ENCODE assay signal across 21 cellular contexts in the genomic region with DNA sequence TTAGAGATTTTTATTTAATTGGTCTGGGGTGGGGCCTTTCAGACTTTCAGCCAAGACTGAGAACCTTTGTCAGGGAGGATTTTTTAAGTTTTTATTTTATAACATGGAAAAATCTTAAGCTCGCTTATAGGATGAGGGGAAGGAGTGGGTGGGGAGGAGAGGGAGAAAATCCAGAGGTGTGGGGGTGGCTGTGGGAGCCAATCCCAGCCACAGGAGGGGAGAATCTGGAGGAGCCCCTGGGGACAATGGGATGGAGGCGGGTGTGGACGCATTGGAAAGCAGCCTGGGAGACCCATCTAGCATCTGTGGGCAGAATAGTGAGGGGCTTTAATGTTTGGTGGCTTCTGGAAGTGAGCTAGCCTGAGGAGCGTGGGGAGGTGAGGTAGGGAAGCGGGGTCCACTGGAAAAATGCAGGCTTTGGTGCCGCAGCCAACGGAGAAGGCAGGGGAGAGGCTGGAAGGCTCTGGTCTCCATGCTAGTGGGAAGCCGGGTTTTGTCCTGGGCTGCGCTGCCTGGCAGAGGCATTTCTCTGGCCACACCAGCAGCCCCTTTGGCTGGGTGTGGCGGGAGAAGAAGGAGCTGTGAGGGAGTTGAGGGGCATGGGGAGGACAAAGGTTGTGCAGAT. TPM values are rescaled to one million over a fixed set of nuclear protein-coding genes. Genes with fewer than 3 reads are reported as not detected.
DNase-seq lines count a peak whose midpoint lies in the region; ATAC-seq, FAIRE-seq and TF ChIP-seq lines count a peak whose summit lies in the region.
"Had no signal": no experiment of that assay in that cellular context is flagged by ENCODE, and none has a peak within 500 bp of the region (broad histone marks: within the 10 kb centered on the region; RNA-seq: fewer than 3 reads in every experiment).

No MANE protein-coding gene starts in this region.

- H4K5ac ChIP-seq in H1 (ENCODE audit: insufficient read length, low read depth, low read length): no peak overlapping the region

- H3K9me3 ChIP-seq in H1 (ENCODE audit: insufficient read depth in 2 of 2, low read depth in 1 of 2, low read length in 1 of 2): no peaks in the 10 kb centered on the region
- H3K9me3 ChIP-seq: BLaER1 treated with 17β-estradiol and CSF1 and Interleukin-3, amounts not matched to agents 10 nM and 100 nM had no signal

- H2BK15ac ChIP-seq in H1 (ENCODE audit: low read length): peak overlapping the region; percentile 75; the same call in 1 of the 2 replicates

- H3K4me3 ChIP-seq in H1 (ENCODE audit: extremely low read depth in 1 of 4, insufficient read depth in 2 of 4, low read depth in 3 of 4, low read length in 4 of 4): no peak overlapping the region
- H3K4me3 ChIP-seq: BLaER1 treated with 17β-estradiol and CSF1 and Interleukin-3, amounts not matched to agents 10 nM and 100 nM had no signal

- no peak overlapping the region; a peak in 1 of 4 replicates for H3K4me2 ChIP-seq in H1 (ENCODE audit: insufficient read depth in 1 of 2, low read depth in 2 of 2, low read length in 2 of 2)

- no peak overlapping the region for H3K9ac ChIP-seq in H1 (replicated peaks in 1 of 4; ENCODE audit: extremely low read depth in 1 of 4, low read depth in 3 of 4, low read length in 3 of 4)
- H3K9ac ChIP-seq: BLaER1 treated with 17β-estradiol and CSF1 and Interleukin-3, amounts not matched to agents 10 nM and 100 nM had no signal

- no peak overlapping the region for H4K91ac ChIP-seq in H1 (replicated peaks; ENCODE audit: insufficient read length, low read length)

- H3K23ac ChIP-seq in H1 (ENCODE audit: insufficient read length): no peak overlapping the region

- no peaks in the 10 kb centered on the region for H3K27me3 Mint-ChIP-seq in activated T-cell treated with anti-CD3 and anti-CD28 coated beads, Interleukin-2, amount 50 U/mL, for 24 hours
- H3K27me3 Mint-ChIP-seq in mesothelial cell of epicardium (ENCODE audit: low read depth): peaks cover 49% of the 10 kb centered on the region

- H3K27ac ChIP-seq in H1 (ENCODE audit: low read depth, low read length): no peak overlapping the region
- H3K27ac ChIP-seq: BLaER1 treated with 17β-estradiol and CSF1 and Interleukin-3, amounts not matched to agents 10 nM and 100 nM had no signal

- H3K36me3 ChIP-seq in H1 (ENCODE audit: control insufficient read depth in 2 of 4, insufficient read depth in 4 of 4, low read length in 3 of 4): no peaks in the 10 kb centered on the region
- H3K36me3 ChIP-seq: BLaER1 treated with 17β-estradiol and CSF1 and Interleukin-3, amounts not matched to agents 10 nM and 100 nM had no signal

- no peak overlapping the region for H3K27ac Mint-ChIP-seq in activated T-cell treated with anti-CD3 and anti-CD28 coated beads, Interleukin-2, amount 50 U/mL, for 24 hours
- no peak overlapping the region for H3K27ac Mint-ChIP-seq in mesothelial cell of epicardium

- no peak overlapping the region for H3K4me3 Mint-ChIP-seq in activated T-cell treated with anti-CD3 and anti-CD28 coated beads, Interleukin-2, amount 50 U/mL, for 24 hours
- no peak overlapping the region for H3K4me3 Mint-ChIP-seq in mesothelial cell of epicardium

- H2BK5ac ChIP-seq in H1 (ENCODE audit: low read depth, low read length): peak overlapping the region; percentile 85; the same call in 1 of the 2 replicates

- no peak overlapping the region for H2BK120ac ChIP-seq in H1 (replicated peaks; ENCODE audit: low read depth, low read length)

- FAIRE-seq in H1 (lab: Jason Lieb, UNC): no peak
- FAIRE-seq: GM18507, RCC 7860 had no signal

- no peak overlapping the region for H2AK5ac ChIP-seq in H1 (ENCODE audit: low read depth, low read length)

- POLR2A ChIA-PET in H1 (lab: Charles Lee; ENCODE audit: partially characterized antibody): interaction anchor here (0.9 to 1.8 kb wide), 3 partner anchors 14 to 37 kb away, joined by 3 to 5 read pairs (median 3); no protein-coding TSS in a partner anchor

- no peak overlapping the region for H3K4ac ChIP-seq in H1 (replicated peaks; ENCODE audit: insufficient read length, low read depth, low read length)

- no peaks in the 10 kb centered on the region for H3K9me3 Mint-ChIP-seq in activated T-cell treated with anti-CD3 and anti-CD28 coated beads, Interleukin-2, amount 50 U/mL, for 24 hours
- H3K9me3 Mint-ChIP-seq in mesothelial cell of epicardium: no peaks in the 10 kb centered on the region

- no peak for TF ChIP-seq POLR2A in H1 (IDR thresholded peaks at IDR 0.05; ENCODE audit: control extremely low read depth in 1 of 2, low read depth in 2 of 2, low read length in 2 of 2)

- H4K8ac ChIP-seq in H1 (ENCODE audit: extremely low read depth, insufficient read depth, low read length): no peak overlapping the region

- 94% methylated on average over 10 of the region's 10 CpGs; no CpG with 5 or more reads in 1 of the 2 experiments for WGBS in H1 (ENCODE audit: extremely low coverage in 1 of 2, insufficient coverage in 1 of 2, insufficient read length in 1 of 2, insufficient replicate concordance in 2 of 2, low coverage in 1 of 2, low lambda C conversion rate in 2 of 2, missing lambda C conversion rate in 1 of 2), 2 experiments

- peak; percentile 3 for DNase-seq in activated T-cell treated with anti-CD3 and anti-CD28 coated beads, Interleukin-2, amount 50 U/mL, for 24 hours
- DNase-seq in activated T-cell treated with anti-CD3 and anti-CD28 coated beads, Interleukin-2, amount 50 U/mL, for 48 hours: no peak
- DNase-seq in H1 (ENCODE audit: low read depth in 1 of 2, low spot score in 2 of 2) (no peak), sciatic nerve (ENCODE audit: low spot score) (peak; percentile 47), GM19240 (ENCODE audit: insufficient read length, low spot score) (no peak), NCI-H1694 (lab: John Stamatoyannopoulos, UW) (no peak), mesothelial cell of epicardium (ENCODE audit: low spot score in 2 of 2, unreplicated experiment in 2 of 2) (no peak), omental fat pad (ENCODE audit: low spot score) (no peak)
- DNase-seq: 8988T, HCEC 1CT, IMR-90, Kasumi-1, NCI-H2029, NCI-H2171 treated with DMSO at 0.1 percent for 48 hours, NCI-H774, SIG-M5 had no signal

- H3K18ac ChIP-seq in H1 (ENCODE audit: extremely low read depth, low read length): peak overlapping the region; percentile 9

- peaks cover 0 to 2% (median 0%) of the 10 kb centered on the region in 4 experiments; a peak in 2 of 7 replicates for H3K27me3 ChIP-seq in H1 (replicated peaks in 1 of 4; ENCODE audit: control insufficient read depth in 3 of 4, extremely low read depth in 1 of 4, insufficient read depth in 3 of 4, low read length in 3 of 4)
- H3K27me3 ChIP-seq: BLaER1 treated with 17β-estradiol and CSF1 and Interleukin-3, amounts not matched to agents 10 nM and 100 nM had no signal

- no peak for TF ChIP-seq CTCF in H1 (IDR thresholded peaks at IDR 0.05; ENCODE audit: control extremely low read depth in 1 of 3, insufficient read depth in 1 of 3, low read depth in 1 of 3, low read length in 3 of 3)
- TF ChIP-seq CTCF in mesothelial cell of epicardium (IDR thresholded peaks at IDR 0.05; ENCODE audit: unreplicated experiment): no peak
- TF ChIP-seq CTCF in omental fat pad (IDR thresholded peaks at IDR 0.05): no peak

- no peaks in the 10 kb centered on the region for H4K20me1 ChIP-seq in H1 (replicated peaks in 1 of 2; ENCODE audit: control insufficient read depth in 1 of 2, insufficient read depth in 2 of 2, low read length in 2 of 2)
- H4K20me1 ChIP-seq: BLaER1 treated with 17β-estradiol and CSF1 and Interleukin-3, amounts not matched to agents 10 nM and 100 nM had no signal

- no peak overlapping the region for H3K56ac ChIP-seq in H1 (replicated peaks; ENCODE audit: insufficient read length, low read depth, low read length)

- peaks cover 11 to 18% (median 15%) of the 10 kb centered on the region in 4 experiments for H3K4me1 ChIP-seq in H1 (replicated peaks in 1 of 4; ENCODE audit: control insufficient read depth in 3 of 4, insufficient read depth in 4 of 4, low read length in 3 of 4)

- H2BK20ac ChIP-seq in H1 (ENCODE audit: low read length): peak overlapping the region; percentile 55; the same call in 1 of the 2 replicates

- TF ChIP-seq EP300 in H1 (IDR thresholded peaks at IDR 0.05; ENCODE audit: borderline replicate concordance in 1 of 2, low read depth in 2 of 2, low read length in 2 of 2): no peak

- ATAC-seq in sciatic nerve (peak; percentile 55), omental fat pad (ENCODE audit: low FRiP score) (no peak)

- peaks cover under 1% of the 10 kb centered on the region for H3K4me1 Mint-ChIP-seq in activated T-cell treated with anti-CD3 and anti-CD28 coated beads, Interleukin-2, amount 50 U/mL, for 24 hours (ENCODE audit: low read depth)
- H3K4me1 Mint-ChIP-seq in mesothelial cell of epicardium: peaks cover 11% of the 10 kb centered on the region

- no peak overlapping the region for H3K14ac ChIP-seq in H1 (ENCODE audit: insufficient read length)

- H3K79me2 ChIP-seq in H1 (ENCODE audit: control insufficient read depth in 1 of 2, insufficient read depth in 2 of 2, low read length in 2 of 2): no peaks in the 10 kb centered on the region

- intact Hi-C loops in sciatic nerve (cut with DNase I): no loop called here

- peak overlapping the region; percentile 85; the same call in 1 of the 2 replicates for H2BK12ac ChIP-seq in H1 (ENCODE audit: low read depth, low read length)

- CTCF ChIA-PET in H1 (lab: Charles Lee; ENCODE audit: partially characterized antibody): interaction anchor here (0.7 to 3.4 kb wide), 6 partner anchors 8 to 49 kb away, joined by 3 to 32 read pairs (median 5); a partner anchor contains a TSS

- H3K23me2 ChIP-seq in H1 (ENCODE audit: low read depth, low read length): peaks cover 10% of the 10 kb centered on the region; the same call in 1 of the 2 replicates

- H3K79me1 ChIP-seq in H1 (ENCODE audit: low read depth, low read length): no peaks in the 10 kb centered on the region

- H3K36me3 Mint-ChIP-seq in activated T-cell treated with anti-CD3 and anti-CD28 coated beads, Interleukin-2, amount 50 U/mL, for 24 hours (ENCODE audit: low read depth): no peaks in the 10 kb centered on the region
- H3K36me3 Mint-ChIP-seq in mesothelial cell of epicardium: no peaks in the 10 kb centered on the region

- TF ChIP-seq RAD21 in H1 (IDR thresholded peaks at IDR 0.05 in 1 of 2, conservative IDR thresholded peaks at IDR 0.05 in 1 of 2; ENCODE audit: low read depth in 2 of 2, low read length in 2 of 2): no peak

- H2AFZ ChIP-seq in H1 (ENCODE audit: low read length): no peak overlapping the region

RNA-seq across cellular contexts. Expression of a gene that starts 11.5 kb away (rescaled TPM):
- total RNA-seq in H1 (2021; fragmentation: NEBNext Ultra II Directional; extraction: Animal tissue kit (Norgen Biotek cat#: 25700)): 7.1 and 8.6 TPM in 2 replicates
- polyA plus RNA-seq in H1 (2011; rRNA removed): 4.5 and 6.0 TPM in 2 replicates
- polyA plus RNA-seq in H1 (2011; cell fraction: cytosol; rRNA removed): 4.4 TPM
- polyA plus RNA-seq in H1 (2011; cell fraction: nucleus; rRNA removed): 16.8 TPM
- polyA plus RNA-seq in H1 (2012, experiment 1 of 2): 10.9 to 15.7 TPM (median 13.2 TPM) in 4 replicates
- polyA plus RNA-seq in H1 (2012, experiment 2 of 2): 5.9 TPM
- 4.8 TPM for polyA plus RNA-seq in H1 (2013, experiment 1 of 2)
- polyA plus RNA-seq in H1 (2013, experiment 2 of 2): 5.9 TPM
- 17.3 and 35.7 TPM in 2 replicates for polyA minus RNA-seq in H1 (2011; rRNA and poly(A)+ RNA removed)
- 8.5 TPM for polyA minus RNA-seq in H1 (2011; cell fraction: cytosol; rRNA and poly(A)+ RNA removed)
- polyA minus RNA-seq in H1 (2011; cell fraction: nucleus; rRNA and poly(A)+ RNA removed): 17.7 TPM
- 56.3 TPM for total RNA-seq in sciatic nerve
- 8.9 to 9.4 TPM (median 9.2 TPM) in 3 replicates for total RNA-seq in mesothelial cell of epicardium
- total RNA-seq in omental fat pad: 10 to 100 TPM; 17.9 to 55.8 (median 27.6) TPM

RNA-seq across cellular contexts. Expression of a gene that starts 16.2 kb away (rescaled TPM):
- not detected in 2 replicates for total RNA-seq in H1 (2021; fragmentation: NEBNext Ultra II Directional; extraction: Animal tissue kit (Norgen Biotek cat#: 25700))
- polyA plus RNA-seq in H1 (2011; rRNA removed): 0.12 TPM in 1 of 2 replicates, not detected in the other
- not detected for polyA plus RNA-seq in H1 (2011; cell fraction: cytosol; rRNA removed)
- not detected for polyA plus RNA-seq in H1 (2011; cell fraction: nucleus; rRNA removed)
- polyA plus RNA-seq in H1 (2012, experiment 1 of 2): not detected in 4 replicates
- polyA plus RNA-seq in H1 (2012, experiment 2 of 2): not detected
- not detected for polyA plus RNA-seq in H1 (2013, experiment 1 of 2)
- polyA plus RNA-seq in H1 (2013, experiment 2 of 2): not detected
- not detected in 2 replicates for polyA minus RNA-seq in H1 (2011; rRNA and poly(A)+ RNA removed)
- not detected for polyA minus RNA-seq in H1 (2011; cell fraction: cytosol; rRNA and poly(A)+ RNA removed)
- not detected for polyA minus RNA-seq in H1 (2011; cell fraction: nucleus; rRNA and poly(A)+ RNA removed)
- total RNA-seq in sciatic nerve: not detected
- not detected in 3 replicates for total RNA-seq in mesothelial cell of epicardium
- not detected for total RNA-seq in omental fat pad
- total RNA-seq: HT-29, IMR-90, NCI-H460 had no signal
- polyA plus RNA-seq: IMR-90 had no signal

RNA-seq across cellular contexts. Expression of a gene that starts 35.6 kb away (rescaled TPM):
- 3.2 and 7.9 TPM in 2 replicates for total RNA-seq in H1 (2021; fragmentation: NEBNext Ultra II Directional; extraction: Animal tissue kit (Norgen Biotek cat#: 25700))
- polyA plus RNA-seq in H1 (2011; rRNA removed): 2.7 and 3.9 TPM in 2 replicates
- polyA plus RNA-seq in H1 (2011; cell fraction: cytosol; rRNA removed): 4.9 TPM
- polyA plus RNA-seq in H1 (2011; cell fraction: nucleus; rRNA removed): 6.5 TPM
- polyA plus RNA-seq in H1 (2012, experiment 1 of 2): 5.9 to 9.5 TPM (median 6.5 TPM) in 4 replicates
- 9.2 TPM for polyA plus RNA-seq in H1 (2012, experiment 2 of 2)
- 2.5 TPM for polyA plus RNA-seq in H1 (2013, experiment 1 of 2)
- 2.3 TPM for polyA plus RNA-seq in H1 (2013, experiment 2 of 2)
- 3.0 and 6.8 TPM in 2 replicates for polyA minus RNA-seq in H1 (2011; rRNA and poly(A)+ RNA removed)
- polyA minus RNA-seq in H1 (2011; cell fraction: cytosol; rRNA and poly(A)+ RNA removed): 1.1 TPM
- polyA minus RNA-seq in H1 (2011; cell fraction: nucleus; rRNA and poly(A)+ RNA removed): 2.1 TPM
- total RNA-seq in sciatic nerve: 17.5 TPM
- 0.51 to 1.3 TPM (median 1.3 TPM) in 3 replicates for total RNA-seq in mesothelial cell of epicardium
- 1 to 10 TPM in 3 of 4 donors, not detected in 1; 1.1 to 1.9 (median 1.3) TPM for total RNA-seq in omental fat pad

Comparison
In these comparisons a context has a peak if more than half of its experiments do, and no peak if none do; other contexts are left out.
1. DNase-seq: peak in activated T-cell treated with anti-CD3 and anti-CD28 coated beads, Interleukin-2, amount 50 U/mL, for 24 hours (single experiment) and sciatic nerve (single experiment); none in activated T-cell treated with anti-CD3 and anti-CD28 coated beads, Interleukin-2, amount 50 U/mL, for 48 hours (0 of 2), H1 (0 of 2), GM19240 (single experiment), NCI-H1694 (single experiment), mesothelial cell of epicardium (0 of 2) and omental fat pad (single experiment).